ENCODE assay signal across 25 cellular contexts in the genomic region with DNA sequence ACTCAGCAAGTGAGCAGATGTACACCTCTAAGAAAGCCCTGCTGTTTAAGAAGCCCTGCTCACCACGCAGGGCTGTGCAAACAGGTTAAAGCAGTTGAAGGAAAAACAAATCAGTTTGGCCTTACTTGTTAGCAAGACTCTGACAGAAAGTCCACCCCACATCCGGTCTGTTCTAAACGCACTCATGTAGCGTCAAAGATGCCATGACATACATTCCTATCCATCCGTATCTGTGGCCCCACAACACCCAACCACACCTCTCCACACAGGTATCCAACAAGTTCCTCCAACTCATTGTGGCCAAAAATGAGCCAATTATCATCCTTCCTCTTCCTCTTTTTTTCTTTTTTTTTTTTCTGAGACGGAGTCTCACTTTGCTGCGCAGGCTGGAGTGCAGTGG. TPM values are rescaled to one million over a fixed set of nuclear protein-coding genes. Genes with fewer than 3 reads are reported as not detected.
DNase-seq lines count a peak whose midpoint lies in the region; ATAC-seq lines count a peak whose summit lies in the region.
"Had no signal": no experiment of that assay in that cellular context is flagged by ENCODE, and none has a peak within 500 bp of the region (broad histone marks: within the 10 kb centered on the region; RNA-seq: fewer than 3 reads in every experiment).

No MANE protein-coding gene starts in this region.

- no peaks in the 10 kb centered on the region for H3K9me3 Mint-ChIP-seq in activated CD8-positive, alpha-beta memory T cell treated with anti-CD3 and anti-CD28 coated beads, Interleukin-2, amount 10 ng/mL, durations not matched to agents 7 days and 5 days (ENCODE audit: low read depth)
- H3K9me3 Mint-ChIP-seq in activated CD8-positive, alpha-beta T cell treated with anti-CD3 and anti-CD28 coated beads, Interleukin-2, amount 10 ng/mL, durations not matched to agents 7 days and 5 days (ENCODE audit: insufficient read depth): no peaks in the 10 kb centered on the region
- peaks cover 0 to 4% of the 10 kb centered on the region in 2 donors for H3K9me3 Mint-ChIP-seq in stimulated activated naive B cell treated with anti-CD40 and anti-IgM and Interleukin-4, amounts not matched to agents 10 μg/mL and 1 μg/mL and 100 μg/mL, for 72 hours
- H3K9me3 Mint-ChIP-seq: activated T-cell treated with anti-CD3 and anti-CD28 coated beads, Interleukin-2, amount 50 U/mL, for 24 hours had no signal

- H3K4me3 Mint-ChIP-seq in activated CD8-positive, alpha-beta memory T cell treated with anti-CD3 and anti-CD28 coated beads, Interleukin-2, amount 10 ng/mL, durations not matched to agents 7 days and 5 days: no peak overlapping the region
- H3K4me3 Mint-ChIP-seq in activated CD8-positive, alpha-beta T cell treated with anti-CD3 and anti-CD28 coated beads, Interleukin-2, amount 10 ng/mL, durations not matched to agents 7 days and 5 days: no peak overlapping the region
- H3K4me3 Mint-ChIP-seq in stimulated activated naive B cell treated with anti-CD40 and anti-IgM and Interleukin-4, amounts not matched to agents 10 μg/mL and 1 μg/mL and 100 μg/mL, for 72 hours: no peak overlapping the region
- H3K4me3 Mint-ChIP-seq: activated T-cell treated with anti-CD3 and anti-CD28 coated beads, Interleukin-2, amount 50 U/mL, for 24 hours had no signal

- CTCF ChIA-PET in activated CD8-positive, alpha-beta memory T cell treated with anti-CD3 and anti-CD28 coated beads, Interleukin-2, amount 10 ng/mL, durations not matched to agents 7 days and 5 days (lab: Charles Lee): no interaction called here
- CTCF ChIA-PET in activated CD8-positive, alpha-beta T cell treated with anti-CD3 and anti-CD28 coated beads, Interleukin-2, amount 10 ng/mL, durations not matched to agents 7 days and 5 days (lab: Charles Lee): no interaction called here

- POLR2A ChIA-PET in activated CD8-positive, alpha-beta T cell treated with anti-CD3 and anti-CD28 coated beads, Interleukin-2, amount 10 ng/mL, durations not matched to agents 7 days and 5 days (lab: Charles Lee): no interaction called here

- peaks cover 11% of the 10 kb centered on the region for H3K36me3 Mint-ChIP-seq in activated CD8-positive, alpha-beta memory T cell treated with anti-CD3 and anti-CD28 coated beads, Interleukin-2, amount 10 ng/mL, durations not matched to agents 7 days and 5 days
- peaks cover 19% of the 10 kb centered on the region for H3K36me3 Mint-ChIP-seq in activated CD8-positive, alpha-beta T cell treated with anti-CD3 and anti-CD28 coated beads, Interleukin-2, amount 10 ng/mL, durations not matched to agents 7 days and 5 days (ENCODE audit: low read depth)
- peaks cover 33 to 35% of the 10 kb centered on the region in 2 donors for H3K36me3 Mint-ChIP-seq in stimulated activated naive B cell treated with anti-CD40 and anti-IgM and Interleukin-4, amounts not matched to agents 10 μg/mL and 1 μg/mL and 100 μg/mL, for 72 hours

- H3K27ac Mint-ChIP-seq in activated CD8-positive, alpha-beta memory T cell treated with anti-CD3 and anti-CD28 coated beads, Interleukin-2, amount 10 ng/mL, durations not matched to agents 7 days and 5 days: no peak overlapping the region
- no peak overlapping the region for H3K27ac Mint-ChIP-seq in activated CD8-positive, alpha-beta T cell treated with anti-CD3 and anti-CD28 coated beads, Interleukin-2, amount 10 ng/mL, durations not matched to agents 7 days and 5 days
- H3K27ac Mint-ChIP-seq in stimulated activated naive B cell treated with anti-CD40 and anti-IgM and Interleukin-4, amounts not matched to agents 10 μg/mL and 1 μg/mL and 100 μg/mL, for 72 hours: no peak overlapping the region
- H3K27ac Mint-ChIP-seq: activated T-cell treated with anti-CD3 and anti-CD28 coated beads, Interleukin-2, amount 50 U/mL, for 24 hours had no signal

- H3K27me3 Mint-ChIP-seq in activated CD8-positive, alpha-beta memory T cell treated with anti-CD3 and anti-CD28 coated beads, Interleukin-2, amount 10 ng/mL, durations not matched to agents 7 days and 5 days: no peaks in the 10 kb centered on the region
- no peaks in the 10 kb centered on the region for H3K27me3 Mint-ChIP-seq in activated CD8-positive, alpha-beta T cell treated with anti-CD3 and anti-CD28 coated beads, Interleukin-2, amount 10 ng/mL, durations not matched to agents 7 days and 5 days (ENCODE audit: low read depth)
- H3K27me3 Mint-ChIP-seq in stimulated activated naive B cell treated with anti-CD40 and anti-IgM and Interleukin-4, amounts not matched to agents 10 μg/mL and 1 μg/mL and 100 μg/mL, for 72 hours: no peaks in the 10 kb centered on the region
- H3K27me3 Mint-ChIP-seq: activated T-cell treated with anti-CD3 and anti-CD28 coated beads, Interleukin-2, amount 50 U/mL, for 24 hours had no signal

- ATAC-seq in activated CD8-positive, alpha-beta memory T cell treated with anti-CD3 and anti-CD28 coated beads, Interleukin-2, amount 10 ng/mL, durations not matched to agents 7 days and 5 days: peak; percentile 27
- peak; percentile 66 for ATAC-seq in GM19043 (IDR thresholded peaks at IDR 0.05; ENCODE audit: low read depth, unreplicated experiment)
- peak; percentile 51 for ATAC-seq in activated CD8-positive, alpha-beta T cell treated with anti-CD3 and anti-CD28 coated beads, Interleukin-2, amount 10 ng/mL, durations not matched to agents 7 days and 5 days
- ATAC-seq in stimulated activated naive B cell treated with anti-CD40 and anti-IgM and Interleukin-4, amounts not matched to agents 10 μg/mL and 1 μg/mL and 100 μg/mL, for 72 hours (replicated peaks): peak; percentile 77 to 92
- no peak for ATAC-seq in HG03139 (IDR thresholded peaks at IDR 0.05; ENCODE audit: unreplicated experiment)
- ATAC-seq: Panc1 had no signal

- no peak for DNase-seq in activated CD8-positive, alpha-beta memory T cell treated with anti-CD3 and anti-CD28 coated beads, Interleukin-2, amount 10 ng/mL, durations not matched to agents 7 days and 5 days
- no peak for DNase-seq in activated CD8-positive, alpha-beta memory T cell treated with anti-CD3 and anti-CD28 coated beads for 24 hours
- no peak for DNase-seq in activated CD8-positive, alpha-beta T cell treated with anti-CD3 and anti-CD28 coated beads, Interleukin-2, amount 10 ng/mL, durations not matched to agents 7 days and 5 days
- DNase-seq in stimulated activated naive B cell treated with anti-CD40 and anti-IgM and Interleukin-4, amounts not matched to agents 10 μg/mL and 1 μg/mL and 100 μg/mL, for 72 hours: peak; percentile 14
- DNase-seq in 8988T: no peak
- no peak for DNase-seq in NK-92 (lab: John Stamatoyannopoulos, UW; ENCODE audit: unreplicated experiment)
- DNase-seq: activated T-cell treated with anti-CD3 and anti-CD28 coated beads, Interleukin-2, amount 50 U/mL, for 24 hours; amniotic stem cell; DND-41; dorsolateral prefrontal cortex; erythroblast; HCEC 1CT; Karpas-422; kidney glomerular epithelial cell; NCI-H1105 treated with DMSO at 0.1 percent for 48 hours; NCI-H69; stimulated activated CD4-positive, alpha-beta T cell treated with anti-CD3 and anti-CD28 coated beads, Interleukin-12 subunit alpha, Interleukin-12 subunit beta, amount 100 ng/mL, for 4 hours; T1000; transverse colon had no signal

- H3K4me1 Mint-ChIP-seq in activated CD8-positive, alpha-beta memory T cell treated with anti-CD3 and anti-CD28 coated beads, Interleukin-2, amount 10 ng/mL, durations not matched to agents 7 days and 5 days: peaks cover 12% of the 10 kb centered on the region
- H3K4me1 Mint-ChIP-seq in activated CD8-positive, alpha-beta T cell treated with anti-CD3 and anti-CD28 coated beads, Interleukin-2, amount 10 ng/mL, durations not matched to agents 7 days and 5 days (ENCODE audit: low read depth): peaks cover 17% of the 10 kb centered on the region
- H3K4me1 Mint-ChIP-seq in stimulated activated naive B cell treated with anti-CD40 and anti-IgM and Interleukin-4, amounts not matched to agents 10 μg/mL and 1 μg/mL and 100 μg/mL, for 72 hours: peaks cover 14 to 36% of the 10 kb centered on the region in 2 donors

RNA-seq across cellular contexts. Expression of gene RAB22A, which starts 22.8 kb away (rescaled TPM):
- total RNA-seq in activated CD8-positive, alpha-beta memory T cell treated with anti-CD3 and anti-CD28 coated beads, Interleukin-2, amount 10 ng/mL, durations not matched to agents 7 days and 5 days: 10 to 100 TPM; 13.2 to 14.7 TPM
- total RNA-seq in activated CD8-positive, alpha-beta T cell treated with anti-CD3 and anti-CD28 coated beads, Interleukin-2, amount 10 ng/mL, durations not matched to agents 7 days and 5 days: 10 to 100 TPM; 16.0 to 17.3 TPM

RNA-seq across cellular contexts. Expression of gene ANKRD60, which starts 58.3 kb away (rescaled TPM):
- total RNA-seq in activated CD8-positive, alpha-beta memory T cell treated with anti-CD3 and anti-CD28 coated beads, Interleukin-2, amount 10 ng/mL, durations not matched to agents 7 days and 5 days: not detected
- not detected for total RNA-seq in activated CD8-positive, alpha-beta T cell treated with anti-CD3 and anti-CD28 coated beads, Interleukin-2, amount 10 ng/mL, durations not matched to agents 7 days and 5 days
- total RNA-seq: cardiac muscle cell, frontal cortex, SJSA1, transverse colon had no signal
